ENCODE assay signal across 28 cellular contexts in genomic region chr9:79341561-79341960, GRCh38.
"Had no signal": no experiment of that assay in that cellular context is flagged by ENCODE, and none has a peak within 500 bp of the region (broad histone marks: within the 10 kb centered on the region; RNA-seq: fewer than 3 reads in every experiment).

No MANE protein-coding gene starts in this region.

- H3K36me3 ChIP-seq: colonic mucosa, esophagus squamous epithelium, gastrocnemius medialis, heart right ventricle, left lung, lower lobe of right lung had no signal

- H3K36me3 Mint-ChIP-seq: mesothelial cell of epicardium, naive B cell had no signal

- H3K4me1 Mint-ChIP-seq: endodermal cell, naive B cell had no signal

- H3K9me3 ChIP-seq: colonic mucosa, gastrocnemius medialis had no signal

- FAIRE-seq: endometrium, islet of Langerhans, keratinocyte had no signal

- H3K4me3 Mint-ChIP-seq: dendritic cell treated with granulocyte-macrophage colony-stimulating factor and Interleukin-4, amounts not matched to agents 40 ng/mL and 50 ng/mL, for 4 days; effector memory CD8-positive, alpha-beta T cell; endodermal cell; mesothelial cell of epicardium; naive B cell had no signal

- H3K27ac Mint-ChIP-seq: dendritic cell treated with granulocyte-macrophage colony-stimulating factor and Interleukin-4, amounts not matched to agents 40 ng/mL and 50 ng/mL, for 4 days; effector memory CD8-positive, alpha-beta T cell; endodermal cell; mesothelial cell of epicardium; naive B cell had no signal

- H3K4me3 ChIP-seq: colonic mucosa, esophagus squamous epithelium, gastrocnemius medialis, heart right ventricle, left lung, lower lobe of right lung, mucosa of descending colon had no signal

- ATAC-seq: effector memory CD8-positive, alpha-beta T cell; esophagus mucosa; gastrocnemius medialis; heart right ventricle; left cardiac atrium; left lung; left ventricle myocardium superior; lower lobe of right lung; mucosa of descending colon had no signal

- H3K9me3 Mint-ChIP-seq: effector memory CD8-positive, alpha-beta T cell had no signal

- H3K27ac ChIP-seq: colonic mucosa, epithelial cell of prostate, esophagus squamous epithelium, gastrocnemius medialis, heart right ventricle, left lung, lower lobe of right lung had no signal

- H3K27me3 ChIP-seq: colonic mucosa, esophagus squamous epithelium, gastrocnemius medialis, heart right ventricle, left lung had no signal

- H3K4me1 ChIP-seq: colonic mucosa, esophagus squamous epithelium, gastrocnemius medialis, heart right ventricle, left lung, lower lobe of right lung had no signal

- DNase-seq: colonic mucosa; cortex of kidney; effector CD8-positive, alpha-beta T cell; effector memory CD8-positive, alpha-beta T cell; endodermal cell; erythroblast; esophagus squamous epithelium; foreskin fibroblast; foreskin melanocyte; gastrocnemius medialis; glutamatergic neuron; head of caudate nucleus; heart right ventricle; hippocampal formation; left cardiac atrium; left ventricle myocardium superior; lower lobe of right lung; mesenchymal stem cell; mucosa of descending colon; naive B cell had no signal

- H3K27me3 Mint-ChIP-seq: dendritic cell treated with granulocyte-macrophage colony-stimulating factor and Interleukin-4, amounts not matched to agents 40 ng/mL and 50 ng/mL, for 4 days; effector memory CD8-positive, alpha-beta T cell had no signal
